ENCODE assay signal across 12 cellular contexts in the genomic region with DNA sequence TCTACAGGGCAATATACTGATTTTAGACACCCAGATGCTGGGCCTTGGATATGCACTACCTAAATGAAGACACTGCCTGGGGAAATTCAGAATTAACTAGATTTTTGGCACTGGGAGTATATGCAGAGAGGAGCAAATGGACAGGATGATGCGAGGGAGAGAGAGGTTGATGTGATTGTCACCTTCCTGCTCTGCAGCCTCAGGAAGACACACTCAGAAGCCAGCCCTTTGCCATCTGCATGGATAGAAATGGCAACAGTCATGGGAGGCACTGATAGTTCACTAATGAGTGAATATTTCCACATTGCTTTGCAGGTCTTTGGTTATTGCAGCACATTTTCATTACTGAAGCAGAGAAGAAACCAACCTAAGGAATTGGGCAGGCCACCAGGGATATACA.
"Had no signal": no experiment of that assay in that cellular context is flagged by ENCODE, and none has a peak within 500 bp of the region (broad histone marks: within the 10 kb centered on the region; RNA-seq: fewer than 3 reads in every experiment).

No MANE protein-coding gene starts in this region.

- H3K4me3 Mint-ChIP-seq: activated CD4-positive, alpha-beta T cell treated with anti-CD3 and anti-CD28 coated beads, Interleukin-2, amount 10 ng/mL, durations not matched to agents 7 days and 5 days; activated naive CD8-positive, alpha-beta T cell treated with anti-CD3 and anti-CD28 coated beads for 36 hours; immature natural killer cell; nephron progenitor cell had no signal

- H3K27ac ChIP-seq: breast epithelium had no signal

- H3K27me3 Mint-ChIP-seq: activated naive CD8-positive, alpha-beta T cell treated with anti-CD3 and anti-CD28 coated beads for 36 hours had no signal

- H3K36me3 Mint-ChIP-seq: activated naive CD8-positive, alpha-beta T cell treated with anti-CD3 and anti-CD28 coated beads for 36 hours; immature natural killer cell had no signal

- DNase-seq: activated CD4-positive, alpha-beta T cell treated with anti-CD3 and anti-CD28 coated beads, Interleukin-2, amount 10 ng/mL, durations not matched to agents 7 days and 5 days; activated CD8-positive, alpha-beta memory T cell treated with anti-CD3 and anti-CD28 coated beads, Interleukin-2, amount 50 U/mL, for 48 hours; activated naive CD8-positive, alpha-beta T cell treated with anti-CD3 and anti-CD28 coated beads for 36 hours; foreskin fibroblast; immature natural killer cell; mesendoderm; nephron progenitor cell; stimulated activated naive CD8-positive, alpha-beta T cell treated with anti-CD3 and anti-CD28 coated beads, Interleukin-15, Interleukin-2, amounts not matched to agents 100 U/mL and 50 U/mL, for 24 hours had no signal

- H3K4me1 ChIP-seq: breast epithelium had no signal

- H3K27ac Mint-ChIP-seq: activated CD4-positive, alpha-beta T cell treated with anti-CD3 and anti-CD28 coated beads, Interleukin-2, amount 10 ng/mL, durations not matched to agents 7 days and 5 days; activated naive CD8-positive, alpha-beta T cell treated with anti-CD3 and anti-CD28 coated beads for 36 hours; immature natural killer cell had no signal

- H3K27me3 ChIP-seq: breast epithelium, testis, vagina had no signal

- H3K9me3 ChIP-seq: breast epithelium, testis, vagina had no signal

- H3K4me1 Mint-ChIP-seq: activated CD4-positive, alpha-beta T cell treated with anti-CD3 and anti-CD28 coated beads, Interleukin-2, amount 10 ng/mL, durations not matched to agents 7 days and 5 days; activated naive CD8-positive, alpha-beta T cell treated with anti-CD3 and anti-CD28 coated beads for 36 hours; immature natural killer cell had no signal

- ATAC-seq: stimulated activated naive CD8-positive, alpha-beta T cell treated with anti-CD3 and anti-CD28 coated beads, Interleukin-15, Interleukin-2, amounts not matched to agents 100 U/mL and 50 U/mL, for 24 hours had no signal

- H3K36me3 ChIP-seq: breast epithelium, vagina had no signal

- H3K9me3 Mint-ChIP-seq: activated CD4-positive, alpha-beta T cell treated with anti-CD3 and anti-CD28 coated beads, Interleukin-2, amount 10 ng/mL, durations not matched to agents 7 days and 5 days; activated naive CD8-positive, alpha-beta T cell treated with anti-CD3 and anti-CD28 coated beads for 36 hours; immature natural killer cell; nephron progenitor cell had no signal

- H3K4me3 ChIP-seq: breast epithelium, smooth muscle cell, testis, vagina had no signal
